ENCODE assay signal across 8 cellular contexts in genomic region chr1:245453556-245453955, GRCh38.
"Had no signal": no experiment of that assay in that cellular context is flagged by ENCODE, and none has a peak within 500 bp of the region (broad histone marks: within the 10 kb centered on the region; RNA-seq: fewer than 3 reads in every experiment).

No MANE protein-coding gene starts in this region.

- H3K4me3 ChIP-seq: GM23338, K562 had no signal

- FAIRE-seq: H1, H54, K562 had no signal

- DNase-seq: H9, HCEC 1CT, IMR-90 had no signal

- ATAC-seq: GM23338, K562 had no signal

- H3K4me2 ChIP-seq: GM23338 had no signal

- H3K27ac ChIP-seq: HL-60 had no signal
